Comparison of ENCODE assay signal across 17 cellular contexts in genomic region chr6:75024796-75025195, GRCh38.
DNase-seq lines count a peak whose midpoint lies in the region; ATAC-seq and TF ChIP-seq lines count a peak whose summit lies in the region.
"Had no signal": no experiment of that assay in that cellular context is flagged by ENCODE, and none has a peak within 500 bp of the region (broad histone marks: within the 10 kb centered on the region; RNA-seq: fewer than 3 reads in every experiment).

No MANE protein-coding gene starts in this region.

- H3K9me3 Mint-ChIP-seq in nephron = peaks cover 2% of the 10 kb centered on the region

- no peaks in the 10 kb centered on the region for H3K27me3 Mint-ChIP-seq in nephron (ENCODE audit: low read depth)

- H3K4me3 ChIP-seq in spleen = no peak overlapping the region
- H3K4me3 ChIP-seq: BLaER1 treated with 17β-estradiol and CSF1 and Interleukin-3, amounts not matched to agents 10 nM and 100 nM had no signal

- 61 to 80% (median 75%) methylated on average over 1 of the region's 1 CpG for WGBS in spleen, 5 donors

- no peaks in the 10 kb centered on the region for H3K27me3 ChIP-seq in spleen (replicated peaks in 1 of 7)
- H3K27me3 ChIP-seq: BLaER1 treated with 17β-estradiol and CSF1 and Interleukin-3, amounts not matched to agents 10 nM and 100 nM had no signal

- H3K4me3 Mint-ChIP-seq in nephron = no peak overlapping the region

- no peak for ATAC-seq in HG02763 (IDR thresholded peaks at IDR 0.05; ENCODE audit: unreplicated experiment)
- no peak for ATAC-seq in HG02973 (IDR thresholded peaks at IDR 0.05; ENCODE audit: unreplicated experiment)
- ATAC-seq in HG03045 (IDR thresholded peaks at IDR 0.05; ENCODE audit: unreplicated experiment) = no peak
- ATAC-seq: Panc1, Right ventricle myocardium inferior, SK-N-SH treated with all-trans-retinoic acid at 6 μM for 48 hours had no signal

- H3K36me3 ChIP-seq in spleen = no peaks in the 10 kb centered on the region
- H3K36me3 ChIP-seq: BLaER1 treated with 17β-estradiol and CSF1 and Interleukin-3, amounts not matched to agents 10 nM and 100 nM had no signal

- peaks cover 10% of the 10 kb centered on the region for H3K4me1 Mint-ChIP-seq in nephron

- no peaks in the 10 kb centered on the region for H3K36me3 Mint-ChIP-seq in nephron (ENCODE audit: low read depth)

- intact Hi-C loops in spleen (cut with DNase I; ENCODE audit: low total_unique reads) = no loop called here

- no peak overlapping the region for H3K27ac ChIP-seq in spleen
- H3K27ac ChIP-seq: BLaER1 treated with 17β-estradiol and CSF1 and Interleukin-3, amounts not matched to agents 10 nM and 100 nM had no signal

- H3K27ac Mint-ChIP-seq in nephron = peak overlapping the region; percentile 31 to 76 (median 56)

- no peak for TF ChIP-seq POLR2A in spleen (IDR thresholded peaks at IDR 0.05)

- DNase-seq in HCEC 1CT = peak; percentile 67
- DNase-seq in brain pericyte (ENCODE audit: low read depth, low spot score) = peak; percentile 18
- peak; percentile 39 for DNase-seq in fibroblast of gingiva (ENCODE audit: low read depth)
- DNase-seq in spleen = no peak
- DNase-seq: DMS 273 treated with DMSO at 0.1 percent for 48 hours, NCI-H1092, NCI-H1694 treated with DMSO at 0.1 percent for 48 hours, NCI-H446 treated with DMSO at 0.1 percent for 48 hours, NCI-H748 treated with DMSO at 0.1 percent for 48 hours had no signal

- no peaks in the 10 kb centered on the region for H3K4me1 ChIP-seq in spleen
- H3K4me1 ChIP-seq: BLaER1 treated with 17β-estradiol and CSF1 and Interleukin-3, amounts not matched to agents 10 nM and 100 nM had no signal

- TF ChIP-seq CTCF in nephron (IDR thresholded peaks at IDR 0.05; ENCODE audit: unreplicated experiment in 3 of 3) (no peak), spleen (IDR thresholded peaks at IDR 0.05 in 8 of 11, conservative IDR thresholded peaks at IDR 0.05 in 3 of 11) (no peak)

- H3K9me3 ChIP-seq in spleen = peaks cover 0 to 5% (median 0%) of the 10 kb centered on the region in 8 donors
- H3K9me3 ChIP-seq: BLaER1 treated with 17β-estradiol and CSF1 and Interleukin-3, amounts not matched to agents 10 nM and 100 nM had no signal
